In genomic region chr6:42147138-42147562, GRCh38 we compare ENCODE assay signal across 28 cellular contexts. TPM values are rescaled to one million over a fixed set of nuclear protein-coding genes. Genes with fewer than 3 reads are reported as not detected.
"Had no signal": no experiment of that assay in that cellular context is flagged by ENCODE, and none has a peak within 500 bp of the region (broad histone marks: within the 10 kb centered on the region; RNA-seq: fewer than 3 reads in every experiment).

No MANE protein-coding gene starts in this region.

- H3K27me3 ChIP-seq: cardiac muscle cell, testis had no signal

- H2AFZ ChIP-seq: parathyroid adenoma had no signal

- H3K27ac Mint-ChIP-seq: activated naive CD8-positive, alpha-beta T cell treated with anti-CD3 and anti-CD28 coated beads, Interleukin-2, amount 10 ng/mL, durations not matched to agents 7 days and 5 days; activated T-cell treated with anti-CD3 and anti-CD28 coated beads, Interleukin-2, amount 50 U/mL, for 24 hours; activated T-helper 17 cell treated with anti-CD3 and anti-CD28 coated beads, Interleukin-2, amount 50 U/mL, for 72 hours; immature natural killer cell; natural killer cell treated with Interleukin-12 subunit alpha and Interleukin-12 subunit beta and Interleukin-15 and Interleukin-18, amount 100 ng/mL, for 72 hours; stimulated activated effector memory CD8-positive, alpha-beta T cell treated with anti-CD3 and anti-CD28 coated beads, Interleukin-12 subunit alpha, Interleukin-12 subunit beta, amount 100 ng/mL, for 72 hours had no signal

- FAIRE-seq: TTC549 had no signal

- H3K9me3 Mint-ChIP-seq: activated naive CD8-positive, alpha-beta T cell treated with anti-CD3 and anti-CD28 coated beads, Interleukin-2, amount 10 ng/mL, durations not matched to agents 7 days and 5 days; activated T-cell treated with anti-CD3 and anti-CD28 coated beads, Interleukin-2, amount 50 U/mL, for 24 hours; activated T-helper 17 cell treated with anti-CD3 and anti-CD28 coated beads, Interleukin-2, amount 50 U/mL, for 72 hours; immature natural killer cell; mesothelial cell of epicardium; natural killer cell treated with Interleukin-12 subunit alpha and Interleukin-12 subunit beta and Interleukin-15 and Interleukin-18, amount 100 ng/mL, for 72 hours; stimulated activated effector memory CD8-positive, alpha-beta T cell treated with anti-CD3 and anti-CD28 coated beads, Interleukin-12 subunit alpha, Interleukin-12 subunit beta, amount 100 ng/mL, for 72 hours had no signal

- H3K9me3 ChIP-seq: left ventricle myocardium inferior, neutrophil, right lobe of liver, testis, upper lobe of right lung had no signal

- H3K4me3 ChIP-seq: cardiac muscle cell, left ventricle myocardium inferior, right lobe of liver, skin epidermis, testis, upper lobe of right lung had no signal

- H3K36me3 Mint-ChIP-seq: activated naive CD8-positive, alpha-beta T cell treated with anti-CD3 and anti-CD28 coated beads, Interleukin-2, amount 10 ng/mL, durations not matched to agents 7 days and 5 days; natural killer cell treated with Interleukin-12 subunit alpha and Interleukin-12 subunit beta and Interleukin-15 and Interleukin-18, amount 100 ng/mL, for 72 hours; stimulated activated effector memory CD8-positive, alpha-beta T cell treated with anti-CD3 and anti-CD28 coated beads, Interleukin-12 subunit alpha, Interleukin-12 subunit beta, amount 100 ng/mL, for 72 hours had no signal

- DNase-seq: activated CD4-positive, alpha-beta T cell treated with anti-CD3 and anti-CD28 coated beads for 1 hour; activated CD4-positive, alpha-beta T cell treated with anti-CD3 and anti-CD28 coated beads, Interleukin-2, amount 50 U/mL, for 1 hour; activated CD8-positive, alpha-beta memory T cell treated with anti-CD3 and anti-CD28 coated beads, Interleukin-2, amount 50 U/mL, for 4 hours; activated naive CD8-positive, alpha-beta T cell treated with anti-CD3 and anti-CD28 coated beads, Interleukin-2, amount 10 ng/mL, durations not matched to agents 7 days and 5 days; activated T-cell treated with anti-CD3 and anti-CD28 coated beads, Interleukin-2, amount 50 U/mL, for 24 hours; amygdala; dermis blood vessel endothelial cell; effector CD8-positive, alpha-beta T cell; foreskin melanocyte; immature natural killer cell; left ventricle myocardium inferior; right lobe of liver; stimulated activated CD4-positive, alpha-beta T cell treated with anti-CD3 and anti-CD28 coated beads, Interleukin-2, amount 100 ng/mL, for 24 hours; T-helper 1 cell; testis; upper lobe of right lung had no signal

- H3K9ac ChIP-seq: parathyroid adenoma had no signal

- H3K79me2 ChIP-seq: parathyroid adenoma had no signal

- H3K36me3 ChIP-seq: cardiac muscle cell, left ventricle myocardium inferior, neutrophil, right lobe of liver, upper lobe of right lung had no signal

- H3K4me1 ChIP-seq: upper lobe of right lung had no signal

- ATAC-seq: activated T-helper 17 cell treated with anti-CD3 and anti-CD28 coated beads, Interleukin-2, amount 50 U/mL, for 72 hours; natural killer cell treated with Interleukin-12 subunit alpha and Interleukin-12 subunit beta and Interleukin-15 and Interleukin-18, amount 100 ng/mL, for 72 hours; stimulated activated effector memory CD8-positive, alpha-beta T cell treated with anti-CD3 and anti-CD28 coated beads, Interleukin-12 subunit alpha, Interleukin-12 subunit beta, amount 100 ng/mL, for 72 hours; upper lobe of right lung had no signal

- H3K4me3 Mint-ChIP-seq: activated naive CD8-positive, alpha-beta T cell treated with anti-CD3 and anti-CD28 coated beads, Interleukin-2, amount 10 ng/mL, durations not matched to agents 7 days and 5 days; activated T-cell treated with anti-CD3 and anti-CD28 coated beads, Interleukin-2, amount 50 U/mL, for 24 hours; activated T-helper 17 cell treated with anti-CD3 and anti-CD28 coated beads, Interleukin-2, amount 50 U/mL, for 72 hours; immature natural killer cell; mesothelial cell of epicardium; natural killer cell treated with Interleukin-12 subunit alpha and Interleukin-12 subunit beta and Interleukin-15 and Interleukin-18, amount 100 ng/mL, for 72 hours; stimulated activated effector memory CD8-positive, alpha-beta T cell treated with anti-CD3 and anti-CD28 coated beads, Interleukin-12 subunit alpha, Interleukin-12 subunit beta, amount 100 ng/mL, for 72 hours had no signal

- H3K27ac ChIP-seq: cardiac muscle cell, left ventricle myocardium inferior, neutrophil, parathyroid adenoma, right lobe of liver, skin epidermis, testis, upper lobe of right lung had no signal

RNA-seq across cellular contexts. Expression of gene C6orf132, which starts 4.7 kb away (rescaled TPM):
- total RNA-seq: dermis blood vessel endothelial cell had no signal

RNA-seq across cellular contexts. Expression of gene GUCA1A, which starts 26.0 kb away (rescaled TPM):
- total RNA-seq: activated naive CD8-positive, alpha-beta T cell treated with anti-CD3 and anti-CD28 coated beads, Interleukin-2, amount 10 ng/mL, durations not matched to agents 7 days and 5 days; chondrocyte; dermis blood vessel endothelial cell; left ventricle myocardium inferior; lung microvascular endothelial cell; natural killer cell treated with Interleukin-12 subunit alpha and Interleukin-12 subunit beta and Interleukin-15 and Interleukin-18, amount 100 ng/mL, for 72 hours; right lobe of liver; upper lobe of right lung had no signal
- polyA plus RNA-seq: esophagus, immature natural killer cell had no signal

RNA-seq across cellular contexts. Expression of gene GUCA1B, which starts 47.6 kb away (rescaled TPM):
- polyA plus RNA-seq: cardiac muscle cell had no signal
